Comparison of ENCODE assay signal across 1 cellular context in genomic region chr14:50834802-50835276, GRCh38.
A peak's percentile ranks its signal among the peaks of the same experiment; 100 is the strongest.
TF ChIP-seq lines count a peak whose summit lies in the region.

No MANE protein-coding gene starts in this region.

TF ChIP-seq in HepG2, 621 proteins besides CTCF, POLR2A, EP300 and RAD21 (continued from another document and continues in another):
- TF ChIP-seq ZNF367 (CRISPR knock-in tag; IDR thresholded peaks at IDR 0.05; ENCODE audit: borderline replicate concordance): no peak
- no peak for TF ChIP-seq THRA (CRISPR knock-in tag; IDR thresholded peaks at IDR 0.05; ENCODE audit: borderline replicate concordance)
- TF ChIP-seq ZNF597 (CRISPR knock-in tag; IDR thresholded peaks at IDR 0.05): no peak
- TF ChIP-seq ZC3H13 (CRISPR knock-in tag; IDR thresholded peaks at IDR 0.05): no peak
- TF ChIP-seq ZUFSP (CRISPR knock-in tag; IDR thresholded peaks at IDR 0.05; ENCODE audit: borderline replicate concordance): no peak
- TF ChIP-seq ZBTB37 (CRISPR knock-in tag; IDR thresholded peaks at IDR 0.05): no peak
- TF ChIP-seq ZNF639 (CRISPR knock-in tag; conservative IDR thresholded peaks at IDR 0.05): no peak
- no peak for TF ChIP-seq GLI4 (CRISPR knock-in tag; IDR thresholded peaks at IDR 0.05; ENCODE audit: borderline replicate concordance)
- TF ChIP-seq SIX4 (CRISPR knock-in tag; IDR thresholded peaks at IDR 0.05): no peak
- no peak for TF ChIP-seq ZNF674 (CRISPR knock-in tag; IDR thresholded peaks at IDR 0.05; ENCODE audit: low read depth)
- no peak for TF ChIP-seq ZBTB2 (CRISPR knock-in tag; IDR thresholded peaks at IDR 0.05; ENCODE audit: low read depth)
- TF ChIP-seq RORA (CRISPR knock-in tag; IDR thresholded peaks at IDR 0.05): no peak
- peak; percentile 93 for TF ChIP-seq BHLHE40 (IDR thresholded peaks at IDR 0.05; ENCODE audit: low read length)
- TF ChIP-seq ZNF616 (CRISPR knock-in tag; IDR thresholded peaks at IDR 0.05; ENCODE audit: low read depth): no peak
- TF ChIP-seq ZNF350 (CRISPR knock-in tag; IDR thresholded peaks at IDR 0.05; ENCODE audit: borderline replicate concordance, low read depth): no peak
- TF ChIP-seq MATR3 (CRISPR knock-in tag; IDR thresholded peaks at IDR 0.05): no peak
- TF ChIP-seq ZKSCAN1 (IDR thresholded peaks at IDR 0.05; ENCODE audit: low read length): no peak
- no peak for TF ChIP-seq NFYB (CRISPR knock-in tag; IDR thresholded peaks at IDR 0.05)
- TF ChIP-seq KDM1A (CRISPR knock-in tag; IDR thresholded peaks at IDR 0.05): no peak
- TF ChIP-seq CENPX (CRISPR knock-in tag; IDR thresholded peaks at IDR 0.05): no peak
- no peak for TF ChIP-seq SP140L (CRISPR knock-in tag; IDR thresholded peaks at IDR 0.05; ENCODE audit: borderline replicate concordance)
- no peak for TF ChIP-seq NFRKB (IDR thresholded peaks at IDR 0.05)
- no peak for TF ChIP-seq CCDC6 (CRISPR knock-in tag; IDR thresholded peaks at IDR 0.05)
- TF ChIP-seq SP2 (CRISPR knock-in tag; IDR thresholded peaks at IDR 0.05): no peak
- no peak for TF ChIP-seq SMAD1 (CRISPR knock-in tag; IDR thresholded peaks at IDR 0.05; ENCODE audit: borderline replicate concordance, low read depth)
- TF ChIP-seq ZNF251 (CRISPR knock-in tag; IDR thresholded peaks at IDR 0.05): no peak
- TF ChIP-seq ZNF816 (CRISPR knock-in tag; IDR thresholded peaks at IDR 0.05; ENCODE audit: borderline replicate concordance): no peak
- peak; percentile 44; the same call in 1 of the 2 replicates for TF ChIP-seq ZNF331 (CRISPR knock-in tag; IDR thresholded peaks at IDR 0.05)
- TF ChIP-seq CBFB (CRISPR knock-in tag; IDR thresholded peaks at IDR 0.05): no peak
- no peak for TF ChIP-seq IKZF1 (IDR thresholded peaks at IDR 0.05)
- TF ChIP-seq RXRA (CRISPR knock-in tag; IDR thresholded peaks at IDR 0.05): peak; percentile 91; the same call in 1 of the 2 replicates
- peak; percentile 72; the same call in 1 of the 2 replicates for TF ChIP-seq NCOR1 (IDR thresholded peaks at IDR 0.05; ENCODE audit: borderline replicate concordance, low read length)
- no peak for TF ChIP-seq ZNF451 (CRISPR knock-in tag; IDR thresholded peaks at IDR 0.05)
- TF ChIP-seq BCL6 (CRISPR knock-in tag; IDR thresholded peaks at IDR 0.05): peak; percentile 97
- no peak for TF ChIP-seq GRHL1 (CRISPR knock-in tag; conservative IDR thresholded peaks at IDR 0.05)
- TF ChIP-seq ZBTB43 (CRISPR knock-in tag; conservative IDR thresholded peaks at IDR 0.05): no peak
- TF ChIP-seq POLR2G (IDR thresholded peaks at IDR 0.05; ENCODE audit: low read depth, low read length): no peak
- peak; percentile 69; the same call in 1 of the 2 replicates for TF ChIP-seq RERE (CRISPR knock-in tag; IDR thresholded peaks at IDR 0.05; ENCODE audit: low read depth)
- no peak for TF ChIP-seq ADNP (CRISPR knock-in tag; IDR thresholded peaks at IDR 0.05)
- no peak for TF ChIP-seq DMAP1 (CRISPR knock-in tag; IDR thresholded peaks at IDR 0.05)
- no peak for TF ChIP-seq ZNF382 (CRISPR knock-in tag; IDR thresholded peaks at IDR 0.05; ENCODE audit: borderline replicate concordance)
- TF ChIP-seq ZNF761 (CRISPR knock-in tag; conservative IDR thresholded peaks at IDR 0.05): peak; percentile 52; the same call in 1 of the 2 replicates
- TF ChIP-seq ATF2 (CRISPR knock-in tag; IDR thresholded peaks at IDR 0.05): no peak; the same call in 1 of the 2 replicates
- no peak for TF ChIP-seq BRCA1 (CRISPR knock-in tag; IDR thresholded peaks at IDR 0.05)
